In the genomic region with DNA sequence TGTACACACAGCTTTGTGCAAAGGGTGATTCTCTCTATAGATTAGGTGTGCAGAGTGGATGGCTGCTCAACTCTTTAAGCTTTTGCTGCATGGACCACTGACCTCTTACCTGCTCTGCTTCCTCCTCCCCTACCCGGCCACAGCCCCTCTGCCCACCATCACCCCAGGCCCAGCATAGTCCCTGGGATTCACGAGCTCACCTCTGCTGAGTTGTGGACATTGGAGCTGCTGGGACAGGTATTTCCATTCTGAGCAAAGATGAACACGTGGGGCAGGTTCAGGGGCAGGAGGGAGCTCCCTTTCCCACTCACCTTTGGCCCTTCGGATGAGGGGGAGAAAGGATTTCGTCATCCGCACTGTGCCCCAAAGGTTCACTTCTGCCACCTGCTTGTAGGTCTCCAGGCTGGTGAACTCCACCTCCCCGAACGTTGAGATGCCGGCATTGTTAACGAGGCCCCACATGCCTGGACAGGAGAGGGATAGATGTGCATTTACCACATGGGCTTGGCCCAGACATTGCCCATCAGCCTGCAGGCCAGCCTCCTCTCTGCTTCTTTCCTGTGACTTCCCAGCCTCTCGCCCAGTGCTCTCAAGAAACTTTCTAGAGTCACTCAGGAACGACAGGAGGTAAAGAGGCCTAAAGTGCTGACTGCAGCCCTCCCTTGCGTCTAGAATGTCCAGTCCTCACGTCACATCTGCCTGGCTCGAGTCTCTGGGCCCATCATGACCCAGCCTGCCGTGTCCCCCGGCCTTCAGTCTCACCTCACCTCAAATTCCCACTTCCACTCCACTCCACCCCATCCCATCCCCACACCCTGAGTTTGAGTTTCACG, we compare ENCODE assay signal across 1 cellular context.
TF ChIP-seq lines count a peak whose summit lies in the region.

No MANE protein-coding gene starts in this region.

TF ChIP-seq in HepG2, 621 proteins besides CTCF, POLR2A, EP300 and RAD21 (continued from another document and continues in another):
- TF ChIP-seq, protein P1, sequence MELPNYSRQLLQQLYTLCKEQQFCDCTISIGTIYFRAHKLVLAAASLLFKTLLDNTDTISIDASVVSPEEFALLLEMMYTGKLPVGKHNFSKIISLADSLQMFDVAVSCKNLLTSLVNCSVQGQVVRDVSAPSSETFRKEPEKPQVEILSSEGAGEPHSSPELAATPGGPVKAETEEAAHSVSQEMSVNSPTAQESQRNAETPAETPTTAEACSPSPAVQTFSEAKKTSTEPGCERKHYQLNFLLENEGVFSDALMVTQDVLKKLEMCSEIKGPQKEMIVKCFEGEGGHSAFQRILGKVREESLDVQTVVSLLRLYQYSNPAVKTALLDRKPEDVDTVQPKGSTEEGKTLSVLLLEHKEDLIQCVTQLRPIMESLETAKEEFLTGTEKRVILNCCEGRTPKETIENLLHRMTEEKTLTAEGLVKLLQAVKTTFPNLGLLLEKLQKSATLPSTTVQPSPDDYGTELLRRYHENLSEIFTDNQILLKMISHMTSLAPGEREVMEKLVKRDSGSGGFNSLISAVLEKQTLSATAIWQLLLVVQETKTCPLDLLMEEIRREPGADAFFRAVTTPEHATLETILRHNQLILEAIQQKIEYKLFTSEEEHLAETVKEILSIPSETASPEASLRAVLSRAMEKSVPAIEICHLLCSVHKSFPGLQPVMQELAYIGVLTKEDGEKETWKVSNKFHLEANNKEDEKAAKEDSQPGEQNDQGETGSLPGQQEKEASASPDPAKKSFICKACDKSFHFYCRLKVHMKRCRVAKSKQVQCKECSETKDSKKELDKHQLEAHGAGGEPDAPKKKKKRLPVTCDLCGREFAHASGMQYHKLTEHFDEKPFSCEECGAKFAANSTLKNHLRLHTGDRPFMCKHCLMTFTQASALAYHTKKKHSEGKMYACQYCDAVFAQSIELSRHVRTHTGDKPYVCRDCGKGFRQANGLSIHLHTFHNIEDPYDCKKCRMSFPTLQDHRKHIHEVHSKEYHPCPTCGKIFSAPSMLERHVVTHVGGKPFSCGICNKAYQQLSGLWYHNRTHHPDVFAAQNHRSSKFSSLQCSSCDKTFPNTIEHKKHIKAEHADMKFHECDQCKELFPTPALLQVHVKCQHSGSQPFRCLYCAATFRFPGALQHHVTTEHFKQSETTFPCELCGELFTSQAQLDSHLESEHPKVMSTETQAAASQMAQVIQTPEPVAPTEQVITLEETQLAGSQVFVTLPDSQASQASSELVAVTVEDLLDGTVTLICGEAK (IDR thresholded peaks at IDR 0.05) = no peak
- TF ChIP-seq, protein P1 (CRISPR knock-in tag; IDR thresholded peaks at IDR 0.05) = no peak
- TF ChIP-seq ZNF205 (CRISPR knock-in tag; IDR thresholded peaks at IDR 0.05) (no peak), ZNF572 (CRISPR knock-in tag; IDR thresholded peaks at IDR 0.05) (peak; percentile 80; the same call in 1 of the 2 replicates), ZNF562 (CRISPR knock-in tag; IDR thresholded peaks at IDR 0.05; ENCODE audit: borderline replicate concordance) (no peak), ZIK1 (CRISPR knock-in tag; IDR thresholded peaks at IDR 0.05; ENCODE audit: borderline replicate concordance, low read depth) (0 out of 2 replicates have a peak, but pooled peaks have one; percentile 40), ZNF839 (CRISPR knock-in tag; IDR thresholded peaks at IDR 0.05; ENCODE audit: borderline replicate concordance) (no peak), POGZ (CRISPR knock-in tag; IDR thresholded peaks at IDR 0.05) (0 out of 2 replicates have a peak, but pooled peaks have one; percentile 19), NR2F6 (IDR thresholded peaks at IDR 0.05) (peak; percentile 65; the same call in 1 of the 2 replicates), NR2F6 (CRISPR knock-in tag; IDR thresholded peaks at IDR 0.05) (peak; percentile 62; the same call in 1 of the 2 replicates), GATAD2A (CRISPR knock-in tag; IDR thresholded peaks at IDR 0.05) (peak; percentile 32; the same call in 1 of the 2 replicates), SRSF4 (IDR thresholded peaks at IDR 0.05; ENCODE audit: low read depth, low read length, poor library complexity, severe bottlenecking) (no peak), CBFB (CRISPR knock-in tag; IDR thresholded peaks at IDR 0.05) (no peak), RFXAP (CRISPR knock-in tag; IDR thresholded peaks at IDR 0.05; ENCODE audit: borderline replicate concordance) (peak; percentile 19; the same call in 1 of the 2 replicates), ZNF430 (CRISPR knock-in tag; IDR thresholded peaks at IDR 0.05) (no peak), FOXA3 (CRISPR knock-in tag; IDR thresholded peaks at IDR 0.05) (0 out of 2 replicates have a peak, but pooled peaks have one; percentile 32), BRD4 (CRISPR knock-in tag; IDR thresholded peaks at IDR 0.05) (peak; percentile 47; the same call in 1 of the 2 replicates), HMG20B (CRISPR knock-in tag; conservative IDR thresholded peaks at IDR 0.05) (no peak), CCDC6 (CRISPR knock-in tag; IDR thresholded peaks at IDR 0.05) (peak; percentile 52; the same call in 1 of the 2 replicates)
- TF ChIP-seq, protein P2, sequence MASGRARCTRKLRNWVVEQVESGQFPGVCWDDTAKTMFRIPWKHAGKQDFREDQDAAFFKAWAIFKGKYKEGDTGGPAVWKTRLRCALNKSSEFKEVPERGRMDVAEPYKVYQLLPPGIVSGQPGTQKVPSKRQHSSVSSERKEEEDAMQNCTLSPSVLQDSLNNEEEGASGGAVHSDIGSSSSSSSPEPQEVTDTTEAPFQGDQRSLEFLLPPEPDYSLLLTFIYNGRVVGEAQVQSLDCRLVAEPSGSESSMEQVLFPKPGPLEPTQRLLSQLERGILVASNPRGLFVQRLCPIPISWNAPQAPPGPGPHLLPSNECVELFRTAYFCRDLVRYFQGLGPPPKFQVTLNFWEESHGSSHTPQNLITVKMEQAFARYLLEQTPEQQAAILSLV (CRISPR knock-in tag; IDR thresholded peaks at IDR 0.05; ENCODE audit: borderline replicate concordance) = 0 out of 2 replicates have a peak, but pooled peaks have one; percentile 36
- TF ChIP-seq, protein P3, sequence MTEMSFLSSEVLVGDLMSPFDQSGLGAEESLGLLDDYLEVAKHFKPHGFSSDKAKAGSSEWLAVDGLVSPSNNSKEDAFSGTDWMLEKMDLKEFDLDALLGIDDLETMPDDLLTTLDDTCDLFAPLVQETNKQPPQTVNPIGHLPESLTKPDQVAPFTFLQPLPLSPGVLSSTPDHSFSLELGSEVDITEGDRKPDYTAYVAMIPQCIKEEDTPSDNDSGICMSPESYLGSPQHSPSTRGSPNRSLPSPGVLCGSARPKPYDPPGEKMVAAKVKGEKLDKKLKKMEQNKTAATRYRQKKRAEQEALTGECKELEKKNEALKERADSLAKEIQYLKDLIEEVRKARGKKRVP (CRISPR knock-in tag; IDR thresholded peaks at IDR 0.05) = 0 out of 4 replicates have a peak, but pooled peaks of 1 of the 2 experiments have one; percentile 17
- TF ChIP-seq, protein P4, sequence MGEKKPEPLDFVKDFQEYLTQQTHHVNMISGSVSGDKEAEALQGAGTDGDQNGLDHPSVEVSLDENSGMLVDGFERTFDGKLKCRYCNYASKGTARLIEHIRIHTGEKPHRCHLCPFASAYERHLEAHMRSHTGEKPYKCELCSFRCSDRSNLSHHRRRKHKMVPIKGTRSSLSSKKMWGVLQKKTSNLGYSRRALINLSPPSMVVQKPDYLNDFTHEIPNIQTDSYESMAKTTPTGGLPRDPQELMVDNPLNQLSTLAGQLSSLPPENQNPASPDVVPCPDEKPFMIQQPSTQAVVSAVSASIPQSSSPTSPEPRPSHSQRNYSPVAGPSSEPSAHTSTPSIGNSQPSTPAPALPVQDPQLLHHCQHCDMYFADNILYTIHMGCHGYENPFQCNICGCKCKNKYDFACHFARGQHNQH (CRISPR knock-in tag; IDR thresholded peaks at IDR 0.05) = no peak
- TF ChIP-seq, protein P5, sequence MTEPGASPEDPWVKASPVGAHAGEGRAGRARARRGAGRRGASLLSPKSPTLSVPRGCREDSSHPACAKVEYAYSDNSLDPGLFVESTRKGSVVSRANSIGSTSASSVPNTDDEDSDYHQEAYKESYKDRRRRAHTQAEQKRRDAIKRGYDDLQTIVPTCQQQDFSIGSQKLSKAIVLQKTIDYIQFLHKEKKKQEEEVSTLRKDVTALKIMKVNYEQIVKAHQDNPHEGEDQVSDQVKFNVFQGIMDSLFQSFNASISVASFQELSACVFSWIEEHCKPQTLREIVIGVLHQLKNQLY (CRISPR knock-in tag; IDR thresholded peaks at IDR 0.05) = 0 out of 2 replicates have a peak, but pooled peaks have one; percentile 24
- TF ChIP-seq, protein P6, sequence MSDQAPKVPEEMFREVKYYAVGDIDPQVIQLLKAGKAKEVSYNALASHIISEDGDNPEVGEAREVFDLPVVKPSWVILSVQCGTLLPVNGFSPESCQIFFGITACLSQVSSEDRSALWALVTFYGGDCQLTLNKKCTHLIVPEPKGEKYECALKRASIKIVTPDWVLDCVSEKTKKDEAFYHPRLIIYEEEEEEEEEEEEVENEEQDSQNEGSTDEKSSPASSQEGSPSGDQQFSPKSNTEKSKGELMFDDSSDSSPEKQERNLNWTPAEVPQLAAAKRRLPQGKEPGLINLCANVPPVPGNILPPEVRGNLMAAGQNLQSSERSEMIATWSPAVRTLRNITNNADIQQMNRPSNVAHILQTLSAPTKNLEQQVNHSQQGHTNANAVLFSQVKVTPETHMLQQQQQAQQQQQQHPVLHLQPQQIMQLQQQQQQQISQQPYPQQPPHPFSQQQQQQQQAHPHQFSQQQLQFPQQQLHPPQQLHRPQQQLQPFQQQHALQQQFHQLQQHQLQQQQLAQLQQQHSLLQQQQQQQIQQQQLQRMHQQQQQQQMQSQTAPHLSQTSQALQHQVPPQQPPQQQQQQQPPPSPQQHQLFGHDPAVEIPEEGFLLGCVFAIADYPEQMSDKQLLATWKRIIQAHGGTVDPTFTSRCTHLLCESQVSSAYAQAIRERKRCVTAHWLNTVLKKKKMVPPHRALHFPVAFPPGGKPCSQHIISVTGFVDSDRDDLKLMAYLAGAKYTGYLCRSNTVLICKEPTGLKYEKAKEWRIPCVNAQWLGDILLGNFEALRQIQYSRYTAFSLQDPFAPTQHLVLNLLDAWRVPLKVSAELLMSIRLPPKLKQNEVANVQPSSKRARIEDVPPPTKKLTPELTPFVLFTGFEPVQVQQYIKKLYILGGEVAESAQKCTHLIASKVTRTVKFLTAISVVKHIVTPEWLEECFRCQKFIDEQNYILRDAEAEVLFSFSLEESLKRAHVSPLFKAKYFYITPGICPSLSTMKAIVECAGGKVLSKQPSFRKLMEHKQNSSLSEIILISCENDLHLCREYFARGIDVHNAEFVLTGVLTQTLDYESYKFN (CRISPR knock-in tag; conservative IDR thresholded peaks at IDR 0.05) = peak; percentile 22; the same call in 1 of the 2 replicates
- TF ChIP-seq, protein P7, sequence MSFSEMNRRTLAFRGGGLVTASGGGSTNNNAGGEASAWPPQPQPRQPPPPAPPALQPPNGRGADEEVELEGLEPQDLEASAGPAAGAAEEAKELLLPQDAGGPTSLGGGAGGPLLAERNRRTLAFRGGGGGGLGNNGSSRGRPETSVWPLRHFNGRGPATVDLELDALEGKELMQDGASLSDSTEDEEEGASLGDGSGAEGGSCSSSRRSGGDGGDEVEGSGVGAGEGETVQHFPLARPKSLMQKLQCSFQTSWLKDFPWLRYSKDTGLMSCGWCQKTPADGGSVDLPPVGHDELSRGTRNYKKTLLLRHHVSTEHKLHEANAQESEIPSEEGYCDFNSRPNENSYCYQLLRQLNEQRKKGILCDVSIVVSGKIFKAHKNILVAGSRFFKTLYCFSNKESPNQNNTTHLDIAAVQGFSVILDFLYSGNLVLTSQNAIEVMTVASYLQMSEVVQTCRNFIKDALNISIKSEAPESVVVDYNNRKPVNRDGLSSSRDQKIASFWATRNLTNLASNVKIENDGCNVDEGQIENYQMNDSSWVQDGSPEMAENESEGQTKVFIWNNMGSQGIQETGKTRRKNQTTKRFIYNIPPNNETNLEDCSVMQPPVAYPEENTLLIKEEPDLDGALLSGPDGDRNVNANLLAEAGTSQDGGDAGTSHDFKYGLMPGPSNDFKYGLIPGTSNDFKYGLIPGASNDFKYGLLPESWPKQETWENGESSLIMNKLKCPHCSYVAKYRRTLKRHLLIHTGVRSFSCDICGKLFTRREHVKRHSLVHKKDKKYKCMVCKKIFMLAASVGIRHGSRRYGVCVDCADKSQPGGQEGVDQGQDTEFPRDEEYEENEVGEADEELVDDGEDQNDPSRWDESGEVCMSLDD (CRISPR knock-in tag; IDR thresholded peaks at IDR 0.05; ENCODE audit: borderline replicate concordance) = peak; percentile 96
